ENCODE assay signal across 8 cellular contexts in the genomic region with DNA sequence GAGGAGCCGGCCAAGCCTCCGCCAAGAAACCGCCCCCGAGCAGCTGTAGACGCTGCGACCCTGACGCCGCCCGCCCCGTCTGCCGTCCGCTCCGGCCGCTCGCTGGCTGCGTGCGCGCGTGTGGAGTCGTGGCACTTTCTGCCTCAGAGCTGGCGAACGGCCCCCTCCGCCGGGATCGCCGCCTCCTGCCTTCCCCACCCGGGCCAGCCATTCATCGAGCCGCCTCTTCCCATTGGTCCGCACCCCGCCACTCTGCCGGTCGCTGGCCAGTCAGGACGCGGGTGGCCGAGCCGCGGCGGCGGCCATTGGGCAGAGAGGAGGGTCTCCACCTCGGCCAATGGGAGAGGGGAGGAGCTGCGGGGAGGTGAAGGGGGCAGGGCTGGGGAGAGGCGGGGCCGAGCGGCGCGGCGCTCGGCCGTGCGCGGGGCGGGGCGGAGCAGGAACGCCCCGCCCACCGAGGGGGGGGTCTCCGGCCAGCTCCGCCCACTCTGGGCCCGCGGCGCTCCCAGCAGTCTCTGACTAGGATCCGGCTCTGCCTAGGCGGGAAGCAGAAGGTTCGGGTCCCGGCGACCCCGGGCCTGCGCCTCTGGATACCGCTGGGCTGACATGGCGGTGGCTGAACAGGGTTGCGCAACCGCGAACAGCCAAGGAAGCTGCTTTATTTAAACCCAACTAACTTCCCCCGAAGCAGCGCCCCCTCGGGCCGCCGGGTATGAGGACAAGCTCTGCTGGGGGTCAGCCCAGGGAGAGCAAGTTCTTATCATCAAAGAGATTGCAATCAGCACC. TPM values are rescaled to one million over a fixed set of nuclear protein-coding genes. Genes with fewer than 3 reads are reported as not detected.
DNase-seq lines count a peak whose midpoint lies in the region; ATAC-seq and TF ChIP-seq lines count a peak whose summit lies in the region.

A gene with protein sequence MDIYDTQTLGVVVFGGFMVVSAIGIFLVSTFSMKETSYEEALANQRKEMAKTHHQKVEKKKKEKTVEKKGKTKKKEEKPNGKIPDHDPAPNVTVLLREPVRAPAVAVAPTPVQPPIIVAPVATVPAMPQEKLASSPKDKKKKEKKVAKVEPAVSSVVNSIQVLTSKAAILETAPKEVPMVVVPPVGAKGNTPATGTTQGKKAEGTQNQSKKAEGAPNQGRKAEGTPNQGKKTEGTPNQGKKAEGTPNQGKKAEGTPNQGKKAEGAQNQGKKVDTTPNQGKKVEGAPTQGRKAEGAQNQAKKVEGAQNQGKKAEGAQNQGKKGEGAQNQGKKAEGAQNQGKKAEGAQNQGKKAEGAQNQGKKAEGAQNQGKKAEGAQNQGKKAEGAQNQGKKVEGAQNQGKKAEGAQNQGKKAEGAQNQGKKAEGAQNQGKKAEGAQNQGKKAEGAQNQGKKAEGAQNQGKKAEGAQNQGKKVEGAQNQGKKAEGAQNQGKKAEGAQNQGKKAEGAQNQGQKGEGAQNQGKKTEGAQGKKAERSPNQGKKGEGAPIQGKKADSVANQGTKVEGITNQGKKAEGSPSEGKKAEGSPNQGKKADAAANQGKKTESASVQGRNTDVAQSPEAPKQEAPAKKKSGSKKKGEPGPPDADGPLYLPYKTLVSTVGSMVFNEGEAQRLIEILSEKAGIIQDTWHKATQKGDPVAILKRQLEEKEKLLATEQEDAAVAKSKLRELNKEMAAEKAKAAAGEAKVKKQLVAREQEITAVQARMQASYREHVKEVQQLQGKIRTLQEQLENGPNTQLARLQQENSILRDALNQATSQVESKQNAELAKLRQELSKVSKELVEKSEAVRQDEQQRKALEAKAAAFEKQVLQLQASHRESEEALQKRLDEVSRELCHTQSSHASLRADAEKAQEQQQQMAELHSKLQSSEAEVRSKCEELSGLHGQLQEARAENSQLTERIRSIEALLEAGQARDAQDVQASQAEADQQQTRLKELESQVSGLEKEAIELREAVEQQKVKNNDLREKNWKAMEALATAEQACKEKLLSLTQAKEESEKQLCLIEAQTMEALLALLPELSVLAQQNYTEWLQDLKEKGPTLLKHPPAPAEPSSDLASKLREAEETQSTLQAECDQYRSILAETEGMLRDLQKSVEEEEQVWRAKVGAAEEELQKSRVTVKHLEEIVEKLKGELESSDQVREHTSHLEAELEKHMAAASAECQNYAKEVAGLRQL (N-terminal part only) (minus strand): TSS at position 140 of the 786 bp plus-strand sequence. CDS start 21,735 bp downstream, outside the sequence.

- peak within 1 kb of the TSS; percentile 90 for H2BK5ac ChIP-seq in IMR-90 (ENCODE audit: low read depth, low read length, poor library complexity, severe bottlenecking)

- POLR2A ChIA-PET in IMR-90 (lab: Charles Lee; ENCODE audit: unreplicated experiment), result interaction anchor here (0.5 to 2.0 kb wide), 9 partner anchors 9 to 325 kb away, joined by 3 to 5 read pairs (median 3); no protein-coding TSS in a partner anchor
- POLR2A ChIA-PET in OCI-LY7 (lab: Charles Lee), result interaction anchor here (0.5 to 1.7 kb wide), 16 partner anchors 10 to 1752 kb away, joined by 3 to 7 read pairs (median 3); no protein-coding TSS in a partner anchor

- peak within 1 kb of the TSS; percentile 31; the same call in 1 of the 2 replicates for H3K18ac ChIP-seq in IMR-90 (ENCODE audit: low read depth, low read length)

- ATAC-seq in GM21528 (IDR thresholded peaks at IDR 0.05; ENCODE audit: low FRiP score, unreplicated experiment) (peak; percentile 83), IMR-90 (ENCODE audit: low read depth) (peak; percentile 92)

- TF ChIP-seq CTCF in IMR-90 (conservative IDR thresholded peaks at IDR 0.05; ENCODE audit: low read depth, low read length) (peak; percentile 69), OCI-LY7 (conservative IDR thresholded peaks at IDR 0.05; ENCODE audit: low read length) (peak; percentile 97)

- WGBS in IMR-90 (ENCODE audit: extremely low coverage in 2 of 2, insufficient read length in 1 of 2), 2 experiments, result 2% methylated on average over 7 of the region's 79 CpGs; no CpG with 5 or more reads in 1 of the 2 experiments

- H3K4me3 ChIP-seq in IMR-90 (ENCODE audit: insufficient read depth, low read depth, low read length) (peak within 1 kb of the TSS; percentile 96), OCI-LY7 (ENCODE audit: low read depth, low read length, poor library complexity, severe bottlenecking) (peak within 1 kb of the TSS; percentile 74), mononuclear cell (ENCODE audit: low read length) (peak within 1 kb of the TSS; percentile 69)

- H3K4ac ChIP-seq in IMR-90 (ENCODE audit: low read depth, low read length), result peak within 1 kb of the TSS; percentile 87

- peak within 1 kb of the TSS; percentile 65 to 88 for H4K8ac ChIP-seq in IMR-90 (ENCODE audit: low read depth in 2 of 2, low read length in 2 of 2)

- H3K9me1 ChIP-seq in IMR-90 (ENCODE audit: insufficient read depth, low read length), result peaks cover 18% of the 10 kb centered on the region

- H3K9me3 ChIP-seq in IMR-90 (ENCODE audit: control insufficient read depth, insufficient read depth, low read length), result peaks cover 8% of the 10 kb centered on the region
- no peaks in the 10 kb centered on the region for H3K9me3 ChIP-seq in OCI-LY7 (ENCODE audit: low read length)
- no peaks in the 10 kb centered on the region for H3K9me3 ChIP-seq in mononuclear cell (ENCODE audit: low read depth, low read length)

- peak within 1 kb of the TSS; percentile 87 for H3K9ac ChIP-seq in IMR-90 (ENCODE audit: low read depth, low read length)

- peak within 1 kb of the TSS; percentile 53 for H3K56ac ChIP-seq in IMR-90 (ENCODE audit: extremely low read depth, insufficient read depth, low read length)

- DNase-seq in DMS153 (lab: John Stamatoyannopoulos, UW) (peak; percentile 95), IMR-90 (peak; percentile 97), OCI-LY7 (ENCODE audit: low spot score) (peak; percentile 97), activated T-cell treated with anti-CD3 and anti-CD28 coated beads for 24 hours (ENCODE audit: low read depth) (peak; percentile 96), epidermal melanocyte (ENCODE audit: insufficient read length, low spot score) (peak; percentile 97)
- peak; percentile 88 to 93 for DNase-seq in stimulated activated CD8-positive, alpha-beta memory T cell treated with anti-CD3 and anti-CD28 coated beads, Interleukin-4, amount 100 ng/mL, for 1 hour (ENCODE audit: low read depth in 2 of 2, low spot score in 1 of 2)

- H3K14ac ChIP-seq in IMR-90 (replicated peaks; ENCODE audit: low read depth, low read length), result peak within 1 kb of the TSS; percentile 75

- H2BK120ac ChIP-seq in IMR-90 (ENCODE audit: low read depth, low read length), result peak within 1 kb of the TSS; percentile 69

- H4K5ac ChIP-seq in IMR-90 (ENCODE audit: low read depth, low read length), result peak within 1 kb of the TSS; percentile 42; the same call in 1 of the 2 replicates

- BruUV-seq in IMR-90 (replicated peaks; lab: Mats Ljungman, UMichigan) (no TSS peak), OCI-LY7 (replicated peaks; lab: Mats Ljungman, UMichigan) (no TSS peak)

- peak within 1 kb of the TSS; percentile 96 for H2AFZ ChIP-seq in IMR-90 (replicated peaks; ENCODE audit: low read length, poor library complexity)
- H2AFZ ChIP-seq in OCI-LY7 (ENCODE audit: low read length), result peak within 1 kb of the TSS; percentile 61

- H3K4me2 ChIP-seq in IMR-90 (ENCODE audit: low read depth, low read length) (peak within 1 kb of the TSS; percentile 68), OCI-LY7 (ENCODE audit: low read length) (peak within 1 kb of the TSS; percentile 54)

- peaks cover 0 to 27% of the 10 kb centered on the region in 2 experiments; a peak in 2 of 4 replicates for H3K79me1 ChIP-seq in IMR-90 (ENCODE audit: low read depth in 1 of 2, low read length in 2 of 2)

- peak within 1 kb of the TSS; percentile 26; the same call in 1 of the 2 replicates for H3K23ac ChIP-seq in IMR-90 (ENCODE audit: low read depth, low read length)

- H2BK15ac ChIP-seq in IMR-90 (ENCODE audit: low read depth, low read length), result peak within 1 kb of the TSS; percentile 76; the same call in 1 of the 3 replicates

- in situ Hi-C loops in IMR-90 (cut with MboI; ENCODE audit: low sequenced_read_pairs), result no loop called here

- H3K4me1 ChIP-seq in IMR-90 (ENCODE audit: control insufficient read depth, insufficient read depth, low read length) (peaks cover 13% of the 10 kb centered on the region), OCI-LY7 (ENCODE audit: insufficient read depth, low read length, poor library complexity, severe bottlenecking) (peaks cover 15% of the 10 kb centered on the region), mononuclear cell (ENCODE audit: insufficient read depth, low read length) (peaks cover 27% of the 10 kb centered on the region)

- peaks cover 20% of the 10 kb centered on the region for H3K36me3 ChIP-seq in IMR-90 (ENCODE audit: control insufficient read depth, insufficient read depth, low read length)
- peaks cover 1% of the 10 kb centered on the region for H3K36me3 ChIP-seq in OCI-LY7 (ENCODE audit: insufficient read depth, low read length)

- H3K27ac ChIP-seq in IMR-90 (ENCODE audit: insufficient read depth, low read length) (peak within 1 kb of the TSS; percentile 94), OCI-LY7 (ENCODE audit: low read depth, low read length, poor library complexity, severe bottlenecking) (peak within 1 kb of the TSS; percentile 50)

- H3K9me2 ChIP-seq in OCI-LY7 (ENCODE audit: insufficient read depth, low read length), result no peaks in the 10 kb centered on the region

- H4K91ac ChIP-seq in IMR-90 (ENCODE audit: insufficient read depth, low read depth, low read length), result peak within 1 kb of the TSS; percentile 52; the same call in 1 of the 2 replicates

- H3K27me3 ChIP-seq in IMR-90 (ENCODE audit: control insufficient read depth, insufficient read depth, low read length) (peaks cover 4% of the 10 kb centered on the region), mononuclear cell (ENCODE audit: insufficient read depth, low read length) (peaks cover 6% of the 10 kb centered on the region)

- dilution Hi-C loops in IMR-90 (cut with HindIII; ENCODE audit: low sequenced_read_pairs, unreplicated experiment), result no loop called here

- no peaks in the 10 kb centered on the region for H3K79me2 ChIP-seq in OCI-LY7 (ENCODE audit: insufficient read depth, low read depth, low read length)

- intact Hi-C loops in IMR-90 (cut with micrococcal nuclease) (loop anchor here (1.0 to 5.0 kb wide), 3 partner anchors 70 to 216 kb away; no protein-coding TSS in a partner anchor), OCI-LY7 (cut with micrococcal nuclease; ENCODE audit: unreplicated experiment) (loop anchor here (1.0 kb wide), 4 partner anchors 166 to 257 kb away; no protein-coding TSS in a partner anchor)

- peak; percentile 27; the same call in 1 of the 2 replicates for TF ChIP-seq RAD21 in IMR-90 (IDR thresholded peaks at IDR 0.05; ENCODE audit: low read length)

- 0 out of 2 replicates have a peak within 1 kb of the TSS, but pooled peaks have one; percentile 13 for H2BK20ac ChIP-seq in IMR-90 (ENCODE audit: low read depth, low read length)

- TF ChIP-seq POLR2A in IMR-90 (IDR thresholded peaks at IDR 0.05; ENCODE audit: low read depth, low read length), result peak; percentile 97

- CTCF ChIA-PET in IMR-90 (lab: Yijun Ruan, JAX), result interaction anchor here (0.5 to 2.2 kb wide), 11 partner anchors 28 to 277 kb away, joined by 3 to 8 read pairs (median 3); no protein-coding TSS in a partner anchor
- CTCF ChIA-PET in OCI-LY7 (lab: Charles Lee; ENCODE audit: unreplicated experiment), result interaction anchor here (0.5 to 1.2 kb wide), 13 partner anchors 8 to 338 kb away, joined by 3 to 17 read pairs (median 3); no protein-coding TSS in a partner anchor

- peak within 1 kb of the TSS; percentile 99 for H2AK9ac ChIP-seq in IMR-90 (replicated peaks; ENCODE audit: low read depth, low read length, poor library complexity)

- peak within 1 kb of the TSS; percentile 47 for H2AK5ac ChIP-seq in IMR-90 (ENCODE audit: low read depth, low read length)

- peaks cover 37% of the 10 kb centered on the region for H4K20me1 ChIP-seq in IMR-90 (ENCODE audit: insufficient read depth, low read length)
- peaks cover 8% of the 10 kb centered on the region for H4K20me1 ChIP-seq in OCI-LY7 (ENCODE audit: insufficient read depth, low read length)

RNA-seq across cellular contexts. Expression of the gene that starts here (rescaled TPM):
- total RNA-seq in IMR-90 (2012; rRNA removed) (90.2 and 99.7 TPM in 2 replicates), OCI-LY7 (2022) (41.2 and 46.3 TPM in 2 replicates), mononuclear cell (16.4 TPM)
- polyA plus RNA-seq in IMR-90 (2012; rRNA removed), result 135 and 136 TPM in 2 replicates
- 134 and 143 TPM in 2 replicates for polyA plus RNA-seq in IMR-90 (2012; cell fraction: cytosol; rRNA removed)
- polyA plus RNA-seq in IMR-90 (2012; cell fraction: nucleus; rRNA removed; ENCODE audit: low replicate concordance), result 216 and 234 TPM in 2 replicates
- total RNA-seq in OCI-LY7 (2014; rRNA removed; shearing (Covaris generic)), result 13.6 and 16.8 TPM in 2 replicates

Comparison
In these comparisons a context has a peak if more than half of its experiments do, and no peak if none do; other contexts are left out.
1. Peak in every context shown above with its lines: DNase-seq, ATAC-seq, H3K4me3 ChIP-seq and H3K27ac ChIP-seq.